Comparison of ENCODE assay signal across 20 cellular contexts in the genomic region with DNA sequence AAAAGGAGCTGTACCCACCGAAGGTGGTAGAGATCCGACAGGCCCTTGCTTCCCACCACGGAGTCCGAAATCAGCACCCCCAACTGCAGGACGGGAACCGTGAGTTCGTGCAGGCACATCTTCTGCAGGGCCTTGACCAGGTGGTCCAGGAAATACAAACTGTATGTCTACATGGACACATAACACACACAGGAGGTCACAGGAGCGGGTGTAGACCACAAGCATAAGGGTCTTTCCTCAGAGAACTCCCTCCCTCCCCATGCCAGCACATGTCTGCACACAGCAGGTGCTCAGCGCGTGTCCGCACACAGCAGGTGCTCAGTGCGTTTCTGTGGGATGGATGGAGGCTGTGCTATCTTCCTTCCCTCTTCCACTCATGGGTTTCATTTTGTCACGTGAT.
"Had no signal": no experiment of that assay in that cellular context is flagged by ENCODE, and none has a peak within 500 bp of the region (broad histone marks: within the 10 kb centered on the region; RNA-seq: fewer than 3 reads in every experiment).

No MANE protein-coding gene starts in this region.

- H3K36me3 ChIP-seq: brain microvascular endothelial cell, gastrocnemius medialis, neural progenitor cell, ovary, transverse colon had no signal

- H3K4me3 ChIP-seq: coronary artery, gastrocnemius medialis, neural progenitor cell, ovary, transverse colon had no signal

- H3K4me1 ChIP-seq: gastrocnemius medialis, neural progenitor cell, transverse colon had no signal

- ATAC-seq: gastrocnemius medialis; naive thymus-derived CD4-positive, alpha-beta T cell had no signal

- H3K36me3 Mint-ChIP-seq: activated naive CD8-positive, alpha-beta T cell treated with anti-CD3 and anti-CD28 coated beads for 36 hours; neural progenitor cell had no signal

- H3K4me3 Mint-ChIP-seq: activated B cell treated with CpG ODN at 0.5 μM for 24 hours; activated CD4-positive, alpha-beta memory T cell treated with anti-CD3 and anti-CD28 coated beads, Interleukin-2, amount 10 ng/mL, durations not matched to agents 7 days and 5 days; activated naive CD8-positive, alpha-beta T cell treated with anti-CD3 and anti-CD28 coated beads for 36 hours; central memory CD8-positive, alpha-beta T cell; naive thymus-derived CD4-positive, alpha-beta T cell; neural progenitor cell had no signal

- H3K4me2 ChIP-seq: neural progenitor cell had no signal

- H3K27ac Mint-ChIP-seq: activated B cell treated with CpG ODN at 0.5 μM for 24 hours; activated CD4-positive, alpha-beta memory T cell treated with anti-CD3 and anti-CD28 coated beads, Interleukin-2, amount 10 ng/mL, durations not matched to agents 7 days and 5 days; activated naive CD8-positive, alpha-beta T cell treated with anti-CD3 and anti-CD28 coated beads for 36 hours; naive thymus-derived CD4-positive, alpha-beta T cell; neural progenitor cell had no signal

- H3K9ac ChIP-seq: neural progenitor cell had no signal

- H3K4me1 Mint-ChIP-seq: activated B cell treated with CpG ODN at 0.5 μM for 24 hours; activated CD4-positive, alpha-beta memory T cell treated with anti-CD3 and anti-CD28 coated beads, Interleukin-2, amount 10 ng/mL, durations not matched to agents 7 days and 5 days; activated naive CD8-positive, alpha-beta T cell treated with anti-CD3 and anti-CD28 coated beads for 36 hours; central memory CD8-positive, alpha-beta T cell; neural progenitor cell had no signal

- H3K9me3 ChIP-seq: gastrocnemius medialis, ovary, transverse colon had no signal

- H2AFZ ChIP-seq: neural progenitor cell had no signal

- H3K27ac ChIP-seq: brain microvascular endothelial cell, coronary artery, gastrocnemius medialis, neural progenitor cell, ovary, transverse colon had no signal

- DNase-seq: activated CD4-positive, alpha-beta memory T cell treated with anti-CD3 and anti-CD28 coated beads, Interleukin-2, amount 10 ng/mL, durations not matched to agents 7 days and 5 days; activated CD4-positive, alpha-beta T cell treated with anti-CD3 and anti-CD28 coated beads for 48 hours; activated naive CD4-positive, alpha-beta T cell; activated naive CD8-positive, alpha-beta T cell treated with anti-CD3 and anti-CD28 coated beads for 36 hours; anterior cingulate cortex; brain microvascular endothelial cell; gastrocnemius medialis; mesenchymal stem cell; stimulated activated CD4-positive, alpha-beta T cell treated with anti-CD3 and anti-CD28 coated beads, Interleukin-12 subunit alpha, Interleukin-12 subunit beta, amount 100 ng/mL, for 4 hours; stimulated activated CD4-positive, alpha-beta T cell treated with anti-CD3 and anti-CD28 coated beads, Interleukin-1b, Interleukin-23, amount 100 ng/mL, for 48 hours; stimulated activated naive CD4-positive, alpha-beta T cell treated with Interleukin-2 at 50 U/mL for 16 hours; substantia nigra; SW 1271; transverse colon had no signal

- H3K27me3 ChIP-seq: brain microvascular endothelial cell, neural progenitor cell, ovary had no signal

- H3K9me3 Mint-ChIP-seq: activated CD4-positive, alpha-beta memory T cell treated with anti-CD3 and anti-CD28 coated beads, Interleukin-2, amount 10 ng/mL, durations not matched to agents 7 days and 5 days; central memory CD8-positive, alpha-beta T cell had no signal
